In genomic region chr10:12741255-12741915, GRCh38 we compare ENCODE assay signal across 13 cellular contexts.
A peak's percentile ranks its signal among the peaks of the same experiment; 100 is the strongest.
DNase-seq lines count a peak whose midpoint lies in the region; ATAC-seq and TF ChIP-seq lines count a peak whose summit lies in the region.
"Had no signal": no experiment of that assay in that cellular context is flagged by ENCODE, and none has a peak within 500 bp of the region (broad histone marks: within the 10 kb centered on the region; RNA-seq: fewer than 3 reads in every experiment).

No MANE protein-coding gene starts in this region.

- DNase-seq in ascending aorta (ENCODE audit: low spot score in 2 of 2): no peak
- peak in 3 of 5 donors; percentile 30 to 58 (median 43) for DNase-seq in heart left ventricle
- DNase-seq in omental fat pad (ENCODE audit: low spot score): no peak
- DNase-seq in tibial artery: peak; percentile 58 to 75
- DNase-seq in stimulated activated CD8-positive, alpha-beta memory T cell treated with anti-CD3 and anti-CD28 coated beads, Interleukin-4, amount 100 ng/mL, for 48 hours: no peak
- no peak for DNase-seq in NCI-H1436 (lab: John Stamatoyannopoulos, UW)
- DNase-seq in effector CD8-positive, alpha-beta T cell (lab: John Stamatoyannopoulos, UW): no peak
- DNase-seq: activated naive CD8-positive, alpha-beta T cell treated with anti-CD3 and anti-CD28 coated beads for 36 hours; activated T-cell treated with anti-CD3 and anti-CD28 coated beads, Interleukin-2, amount 50 U/mL, for 24 hours; cerebellar nuclear complex; DMS79; SHP77 treated with DMSO at 0.1 percent for 48 hours; stimulated activated CD4-positive, alpha-beta T cell treated with anti-CD3 and anti-CD28 coated beads, Interleukin-1b, Interleukin-23, amount 100 ng/mL, for 48 hours had no signal

- TF ChIP-seq CTCF in ascending aorta (IDR thresholded peaks at IDR 0.05): no peak
- no peak for TF ChIP-seq CTCF in heart left ventricle (IDR thresholded peaks at IDR 0.05)
- no peak for TF ChIP-seq CTCF in omental fat pad (IDR thresholded peaks at IDR 0.05)
- TF ChIP-seq CTCF in tibial artery (IDR thresholded peaks at IDR 0.05): no peak

- H3K4me1 ChIP-seq in ascending aorta: peaks cover 0 to 1% of the 10 kb centered on the region in 2 donors
- H3K4me1 ChIP-seq in heart left ventricle: peaks cover 0 to 23% (median 1%) of the 10 kb centered on the region in 12 donors
- peaks cover 0 to 24% (median 8%) of the 10 kb centered on the region in 4 donors for H3K4me1 ChIP-seq in tibial artery

- no peaks in the 10 kb centered on the region for H3K27me3 ChIP-seq in ascending aorta
- H3K27me3 ChIP-seq in heart left ventricle: no peaks in the 10 kb centered on the region
- H3K27me3 ChIP-seq in tibial artery: no peaks in the 10 kb centered on the region

- H3K4me3 ChIP-seq in ascending aorta: no peak overlapping the region
- no peak overlapping the region for H3K4me3 ChIP-seq in heart left ventricle
- H3K4me3 ChIP-seq in tibial artery: no peak overlapping the region

- H3K27ac ChIP-seq in ascending aorta (peak overlapping the region; percentile 15 to 23), heart left ventricle (peak overlapping the region in 9 of 12 donors; percentile 7 to 87 (median 57)), tibial artery (peak overlapping the region; percentile 10 to 66)

- ATAC-seq in heart left ventricle: peak; percentile 75 to 91 (median 84)
- peak; percentile 48 for ATAC-seq in omental fat pad (ENCODE audit: low FRiP score)

- intact Hi-C loops in ascending aorta (cut with DNase I) (no loop called here), heart left ventricle (cut with DNase I) (no loop called here), tibial artery (cut with DNase I; ENCODE audit: low total_unique reads) (no loop called here)

- H3K36me3 ChIP-seq in ascending aorta: no peaks in the 10 kb centered on the region
- no peaks in the 10 kb centered on the region for H3K36me3 ChIP-seq in heart left ventricle
- no peaks in the 10 kb centered on the region for H3K36me3 ChIP-seq in tibial artery

- H3K9me3 ChIP-seq in ascending aorta (no peaks in the 10 kb centered on the region), heart left ventricle (no peaks in the 10 kb centered on the region), tibial artery (no peaks in the 10 kb centered on the region)

- no peak for TF ChIP-seq POLR2A in heart left ventricle (IDR thresholded peaks at IDR 0.05)

- 64 to 78% (median 69%) methylated on average over 12 of the region's 12 CpGs for WGBS in heart left ventricle, 4 donors

Comparison
In these comparisons a context has a peak if more than half of its experiments do, and no peak if none do; other contexts are left out.
1. DNase-seq: peak in heart left ventricle (3 of 5) and tibial artery (2 of 2); none in ascending aorta (0 of 2), omental fat pad (single experiment), stimulated activated CD8-positive, alpha-beta memory T cell treated with anti-CD3 and anti-CD28 coated beads, Interleukin-4, amount 100 ng/mL, for 48 hours (single experiment), NCI-H1436 (single experiment) and effector CD8-positive, alpha-beta T cell (single experiment).
2. Peak in every context shown above with its lines, with median percentiles within 50 percentile points of each other: H3K27ac ChIP-seq.